ENCODE assay signal across 12 cellular contexts in genomic region chr13:110309159-110309476, GRCh38. TPM values are rescaled to one million over a fixed set of nuclear protein-coding genes. Genes with fewer than 3 reads are reported as not detected.
DNase-seq lines count a peak whose midpoint lies in the region; TF ChIP-seq lines count a peak whose summit lies in the region.
"Had no signal": no experiment of that assay in that cellular context is flagged by ENCODE, and none has a peak within 500 bp of the region (broad histone marks: within the 10 kb centered on the region; RNA-seq: fewer than 3 reads in every experiment).

No MANE protein-coding gene starts in this region.

- peaks cover 16% of the 10 kb centered on the region for H3F3A ChIP-seq in neural progenitor cell (ENCODE audit: low read depth)

- no peak overlapping the region for H3K9ac ChIP-seq in neural progenitor cell
- H3K9ac ChIP-seq: KMS-11 had no signal

- no peaks in the 10 kb centered on the region for H3K27me3 ChIP-seq in ascending aorta
- H3K27me3 ChIP-seq in neural progenitor cell = no peaks in the 10 kb centered on the region
- no peaks in the 10 kb centered on the region for H3K27me3 ChIP-seq in uterus

- peaks cover 8% of the 10 kb centered on the region for H3K27me3 Mint-ChIP-seq in neural progenitor cell (ENCODE audit: insufficient read depth, low read depth)

- H3K4me3 Mint-ChIP-seq in neural progenitor cell = peak overlapping the region; percentile 97
- H3K4me3 Mint-ChIP-seq: activated T-cell treated with anti-CD3 and anti-CD28 coated beads, Interleukin-2, amount 50 U/mL, for 4 hours; dendritic cell treated with granulocyte-macrophage colony-stimulating factor and Interleukin-4, amounts not matched to agents 40 ng/mL and 50 ng/mL, for 4 days; T-helper 17 cell had no signal

- DNase-seq in ascending aorta (ENCODE audit: low spot score in 2 of 2) = peak in 1 of 2 donors; percentile 54
- no peak for DNase-seq in fibroblast of villous mesenchyme (ENCODE audit: low read depth)
- DNase-seq in neural progenitor cell (ENCODE audit: low spot score) = no peak
- DNase-seq in uterus = peak in 1 of 2 donors; percentile 16
- no peak for DNase-seq in NCI-H446 (lab: John Stamatoyannopoulos, UW)
- no peak for DNase-seq in RKO (ENCODE audit: low spot score)
- DNase-seq in GM20000 (ENCODE audit: low spot score) = no peak
- DNase-seq: activated T-cell treated with anti-CD3 and anti-CD28 coated beads, Interleukin-2, amount 50 U/mL, for 4 hours; DND-41; T-helper 17 cell had no signal

- H3K4me2 ChIP-seq in neural progenitor cell = peak overlapping the region; percentile 88
- H3K4me2 ChIP-seq: KMS-11 had no signal

- H3K9me3 ChIP-seq in ascending aorta = no peaks in the 10 kb centered on the region
- no peaks in the 10 kb centered on the region for H3K9me3 ChIP-seq in neural progenitor cell (ENCODE audit: low read depth)
- no peaks in the 10 kb centered on the region for H3K9me3 ChIP-seq in uterus

- peaks cover 62% of the 10 kb centered on the region for H4K20me1 ChIP-seq in neural progenitor cell (ENCODE audit: low read depth)

- peak overlapping the region; percentile 95 to 99 for H3K27ac ChIP-seq in ascending aorta
- no peak overlapping the region for H3K27ac ChIP-seq in neural progenitor cell
- H3K27ac ChIP-seq in uterus = peak overlapping the region; percentile 99 to 100
- H3K27ac ChIP-seq: KMS-11 had no signal

- peaks cover 16% of the 10 kb centered on the region for H3K36me3 Mint-ChIP-seq in neural progenitor cell

- no peak for TF ChIP-seq POLR2A in uterus (IDR thresholded peaks at IDR 0.05)

- no peaks in the 10 kb centered on the region for H3K9me3 Mint-ChIP-seq in neural progenitor cell
- H3K9me3 Mint-ChIP-seq: activated T-cell treated with anti-CD3 and anti-CD28 coated beads, Interleukin-2, amount 50 U/mL, for 4 hours; dendritic cell treated with granulocyte-macrophage colony-stimulating factor and Interleukin-4, amounts not matched to agents 40 ng/mL and 50 ng/mL, for 4 days had no signal

- H3K4me1 ChIP-seq in ascending aorta = peaks cover 10 to 34% of the 10 kb centered on the region in 2 donors
- H3K4me1 ChIP-seq in neural progenitor cell = peaks cover 25% of the 10 kb centered on the region
- peaks cover 0 to 17% of the 10 kb centered on the region in 2 donors for H3K4me1 ChIP-seq in uterus

- H3K4me1 Mint-ChIP-seq in neural progenitor cell = peaks cover 61% of the 10 kb centered on the region

- intact Hi-C loops in ascending aorta (cut with DNase I) (loop anchor here (5.0 kb wide), 1 partner anchor 77 kb away; no protein-coding TSS in a partner anchor), uterus (cut with DNase I; ENCODE audit: low total_unique reads) (loop anchor here (5.0 to 10.0 kb wide), 2 partner anchors 54 to 103 kb away; no protein-coding TSS in a partner anchor)

- H3K4me3 ChIP-seq in ascending aorta (peak overlapping the region; percentile 84), fibroblast of villous mesenchyme (ENCODE audit: low read depth, low read length) (peak overlapping the region; percentile 88), neural progenitor cell (peak overlapping the region; percentile 94), uterus (peak overlapping the region; percentile 78 to 85)

- H3K79me2 ChIP-seq in neural progenitor cell (ENCODE audit: low read depth) = peaks cover 85% of the 10 kb centered on the region

- TF ChIP-seq CTCF in ascending aorta (IDR thresholded peaks at IDR 0.05) (no peak), fibroblast of villous mesenchyme (IDR thresholded peaks at IDR 0.05; ENCODE audit: insufficient read depth, low read depth, low read length) (no peak), neural progenitor cell (IDR thresholded peaks at IDR 0.05) (no peak), uterus (IDR thresholded peaks at IDR 0.05) (no peak), GM20000 (IDR thresholded peaks at IDR 0.05; ENCODE audit: extremely low read depth, missing control alignments) (no peak)

- H2AFZ ChIP-seq in neural progenitor cell (replicated peaks) = peak overlapping the region; percentile 8

- H3K27ac Mint-ChIP-seq in neural progenitor cell = peak overlapping the region; percentile 97
- H3K27ac Mint-ChIP-seq: dendritic cell treated with granulocyte-macrophage colony-stimulating factor and Interleukin-4, amounts not matched to agents 40 ng/mL and 50 ng/mL, for 4 days; T-helper 17 cell had no signal

- H3K36me3 ChIP-seq in ascending aorta = peaks cover 18 to 23% of the 10 kb centered on the region in 2 donors
- no peaks in the 10 kb centered on the region for H3K36me3 ChIP-seq in neural progenitor cell
- H3K36me3 ChIP-seq in uterus = no peaks in the 10 kb centered on the region

RNA-seq across cellular contexts. Expression of gene COL4A2, which starts 2.0 kb away (rescaled TPM):
- 1,227 TPM for total RNA-seq in ascending aorta
- total RNA-seq in fibroblast of villous mesenchyme = 756 and 1,116 TPM in 2 replicates
- 73.6 and 139 TPM in 2 replicates for total RNA-seq in neural progenitor cell (ENCODE audit: low replicate concordance)
- 100 to 1,000 TPM; 157 to 606 (median 284) TPM for total RNA-seq in uterus

RNA-seq across cellular contexts. Expression of gene COL4A1, which starts 2.2 kb away (rescaled TPM):
- total RNA-seq in ascending aorta = 756 TPM
- 1,391 and 1,673 TPM in 2 replicates for total RNA-seq in fibroblast of villous mesenchyme
- total RNA-seq in neural progenitor cell (ENCODE audit: low replicate concordance) = 105 and 120 TPM in 2 replicates
- total RNA-seq in uterus = 100 to 1,000 TPM; 164 to 737 (median 209) TPM
